Comparison of ENCODE assay signal across 1 cellular context in the genomic region with DNA sequence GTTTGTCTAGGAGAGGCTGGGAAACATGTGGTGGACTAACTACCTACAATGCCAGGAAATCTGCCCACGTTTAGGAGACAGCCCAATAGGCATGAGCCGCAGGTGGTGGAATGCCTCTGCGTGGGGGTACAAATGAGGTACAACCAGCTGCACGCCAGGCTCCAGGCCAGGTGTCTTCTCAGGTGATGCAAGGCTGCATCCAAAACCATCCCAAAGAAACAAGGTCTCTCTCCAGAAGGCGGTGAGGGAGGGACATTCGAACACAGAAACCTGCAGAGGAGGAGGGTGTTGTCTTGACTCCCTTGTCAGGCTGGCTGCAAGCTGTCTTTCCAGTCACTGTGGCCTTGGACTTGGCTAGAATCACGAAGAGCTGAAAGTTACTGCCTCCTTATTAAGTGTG.
TF ChIP-seq lines count a peak whose summit lies in the region.

No MANE protein-coding gene starts in this region.

TF ChIP-seq in WTC11, 78 proteins besides CTCF, POLR2A, EP300 and RAD21 (continued from another document):
- TF ChIP-seq, protein P1, sequence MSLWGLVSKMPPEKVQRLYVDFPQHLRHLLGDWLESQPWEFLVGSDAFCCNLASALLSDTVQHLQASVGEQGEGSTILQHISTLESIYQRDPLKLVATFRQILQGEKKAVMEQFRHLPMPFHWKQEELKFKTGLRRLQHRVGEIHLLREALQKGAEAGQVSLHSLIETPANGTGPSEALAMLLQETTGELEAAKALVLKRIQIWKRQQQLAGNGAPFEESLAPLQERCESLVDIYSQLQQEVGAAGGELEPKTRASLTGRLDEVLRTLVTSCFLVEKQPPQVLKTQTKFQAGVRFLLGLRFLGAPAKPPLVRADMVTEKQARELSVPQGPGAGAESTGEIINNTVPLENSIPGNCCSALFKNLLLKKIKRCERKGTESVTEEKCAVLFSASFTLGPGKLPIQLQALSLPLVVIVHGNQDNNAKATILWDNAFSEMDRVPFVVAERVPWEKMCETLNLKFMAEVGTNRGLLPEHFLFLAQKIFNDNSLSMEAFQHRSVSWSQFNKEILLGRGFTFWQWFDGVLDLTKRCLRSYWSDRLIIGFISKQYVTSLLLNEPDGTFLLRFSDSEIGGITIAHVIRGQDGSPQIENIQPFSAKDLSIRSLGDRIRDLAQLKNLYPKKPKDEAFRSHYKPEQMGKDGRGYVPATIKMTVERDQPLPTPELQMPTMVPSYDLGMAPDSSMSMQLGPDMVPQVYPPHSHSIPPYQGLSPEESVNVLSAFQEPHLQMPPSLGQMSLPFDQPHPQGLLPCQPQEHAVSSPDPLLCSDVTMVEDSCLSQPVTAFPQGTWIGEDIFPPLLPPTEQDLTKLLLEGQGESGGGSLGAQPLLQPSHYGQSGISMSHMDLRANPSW (CRISPR knock-in tag; conservative IDR thresholded peaks at IDR 0.05; ENCODE audit: low read depth), result no peak
- TF ChIP-seq ARID4B (CRISPR knock-in tag; IDR thresholded peaks at IDR 0.05; ENCODE audit: borderline replicate concordance) (no peak), NR1H2 (CRISPR knock-in tag; IDR thresholded peaks at IDR 0.05) (no peak)
- TF ChIP-seq, protein P2, sequence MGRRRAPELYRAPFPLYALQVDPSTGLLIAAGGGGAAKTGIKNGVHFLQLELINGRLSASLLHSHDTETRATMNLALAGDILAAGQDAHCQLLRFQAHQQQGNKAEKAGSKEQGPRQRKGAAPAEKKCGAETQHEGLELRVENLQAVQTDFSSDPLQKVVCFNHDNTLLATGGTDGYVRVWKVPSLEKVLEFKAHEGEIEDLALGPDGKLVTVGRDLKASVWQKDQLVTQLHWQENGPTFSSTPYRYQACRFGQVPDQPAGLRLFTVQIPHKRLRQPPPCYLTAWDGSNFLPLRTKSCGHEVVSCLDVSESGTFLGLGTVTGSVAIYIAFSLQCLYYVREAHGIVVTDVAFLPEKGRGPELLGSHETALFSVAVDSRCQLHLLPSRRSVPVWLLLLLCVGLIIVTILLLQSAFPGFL (CRISPR knock-in tag; IDR thresholded peaks at IDR 0.05; ENCODE audit: borderline replicate concordance), result no peak
